In genomic region chr3:94587291-94587690, GRCh38 we compare ENCODE assay signal across 26 cellular contexts.
A peak's percentile ranks its signal among the peaks of the same experiment; 100 is the strongest.
DNase-seq lines count a peak whose midpoint lies in the region; FAIRE-seq and TF ChIP-seq lines count a peak whose summit lies in the region.
"Had no signal": no experiment of that assay in that cellular context is flagged by ENCODE, and none has a peak within 500 bp of the region (broad histone marks: within the 10 kb centered on the region; RNA-seq: fewer than 3 reads in every experiment).

No MANE protein-coding gene starts in this region.

- DNase-seq in NCI-H1417 (lab: John Stamatoyannopoulos, UW) = peak in 2 of 3 experiments; percentile 7 to 56
- DNase-seq in NCI-H1417 treated with DMSO at 0.1 percent for 48 hours (lab: John Stamatoyannopoulos, UW) = no peak
- peak; percentile 36 for DNase-seq in bronchial epithelial cell (ENCODE audit: low read depth)
- DNase-seq in dorsolateral prefrontal cortex = no peak
- DNase-seq in effector CD4-positive, alpha-beta T cell = no peak
- no peak for DNase-seq in glutamatergic neuron
- DNase-seq: 8988T; CD4-positive, CD25-positive, alpha-beta regulatory T cell; DMS79; EL; GDM1; GOT3; HFFc6; IMR-90; NCI-H1092; NCI-H146; NCI-H1930; NCI-H446; NCI-H524 treated with DMSO at 0.1 percent for 48 hours; SHP77 had no signal

- H3K4me3 ChIP-seq in bronchial epithelial cell (ENCODE audit: low read depth, low read length) (no peak overlapping the region), dorsolateral prefrontal cortex (no peak overlapping the region)
- H3K4me3 ChIP-seq: HAP-1, SK-N-MC had no signal

- H3K27me3 Mint-ChIP-seq in glutamatergic neuron (ENCODE audit: unreplicated experiment) = no peaks in the 10 kb centered on the region
- H3K27me3 Mint-ChIP-seq: CD4-positive, CD25-positive, alpha-beta regulatory T cell had no signal

- no peak overlapping the region for H3K27ac Mint-ChIP-seq in glutamatergic neuron (ENCODE audit: unreplicated experiment)
- H3K27ac Mint-ChIP-seq: CD4-positive, CD25-positive, alpha-beta regulatory T cell; HFFc6 had no signal

- H3K9me3 Mint-ChIP-seq in glutamatergic neuron (ENCODE audit: unreplicated experiment) = no peaks in the 10 kb centered on the region

- H3K27me3 ChIP-seq in bronchial epithelial cell (ENCODE audit: control insufficient read depth, insufficient read depth, low read length) = no peaks in the 10 kb centered on the region
- H3K27me3 ChIP-seq in dorsolateral prefrontal cortex = peaks cover 0 to 5% (median 0%) of the 10 kb centered on the region in 45 donors

- FAIRE-seq in bronchial epithelial cell (lab: Jason Lieb, UNC) = no peak
- FAIRE-seq: GM12891 had no signal

- H3K36me3 Mint-ChIP-seq in glutamatergic neuron (ENCODE audit: unreplicated experiment) = no peaks in the 10 kb centered on the region
- H3K36me3 Mint-ChIP-seq: CD4-positive, CD25-positive, alpha-beta regulatory T cell had no signal

- H3K4me3 Mint-ChIP-seq in glutamatergic neuron (ENCODE audit: unreplicated experiment) = no peak overlapping the region
- H3K4me3 Mint-ChIP-seq: CD4-positive, CD25-positive, alpha-beta regulatory T cell; HFFc6 had no signal

- no peaks in the 10 kb centered on the region for H3K36me3 ChIP-seq in bronchial epithelial cell (ENCODE audit: control insufficient read depth, insufficient read depth, low read length)
- H3K36me3 ChIP-seq: HAP-1 had no signal

- H3K27ac ChIP-seq in dorsolateral prefrontal cortex = no peak overlapping the region
- H3K27ac ChIP-seq: KMS-11, RWPE1, SK-N-MC had no signal

- no peaks in the 10 kb centered on the region for H3K4me1 Mint-ChIP-seq in glutamatergic neuron (ENCODE audit: low read depth, unreplicated experiment)
- H3K4me1 Mint-ChIP-seq: CD4-positive, CD25-positive, alpha-beta regulatory T cell had no signal

- intact Hi-C loops in dorsolateral prefrontal cortex (cut with DNase I) = no loop called here

- TF ChIP-seq CTCF in LNCAP (IDR thresholded peaks at IDR 0.05) = peak; percentile 26; the same call in 1 of the 2 replicates
- no peak for TF ChIP-seq CTCF in bronchial epithelial cell (IDR thresholded peaks at IDR 0.05; ENCODE audit: insufficient read depth, low read length, severe bottlenecking)
- TF ChIP-seq CTCF in dorsolateral prefrontal cortex (IDR thresholded peaks at IDR 0.05 in 54 of 56, conservative IDR thresholded peaks at IDR 0.05 in 2 of 56; ENCODE audit: low read depth in 1 of 56, partially characterized antibody in 56 of 56) = no peak
- no peak for TF ChIP-seq CTCF in glutamatergic neuron (IDR thresholded peaks at IDR 0.05; ENCODE audit: partially characterized antibody, unreplicated experiment)

Comparison
In these comparisons a context has a peak if more than half of its experiments do, and no peak if none do; other contexts are left out.
1. DNase-seq: peak in NCI-H1417 (2 of 3) and bronchial epithelial cell (single experiment); none in NCI-H1417 treated with DMSO at 0.1 percent for 48 hours (single experiment), dorsolateral prefrontal cortex (0 of 10), effector CD4-positive, alpha-beta T cell (single experiment) and glutamatergic neuron (single experiment).